8 cellular contexts compared by ENCODE assay signal in genomic region chr11:6667733-6668374, GRCh38. TPM values are rescaled to one million over a fixed set of nuclear protein-coding genes. Genes with fewer than 3 reads are reported as not detected.
DNase-seq lines count a peak whose midpoint lies in the region; ATAC-seq and TF ChIP-seq lines count a peak whose summit lies in the region.

No MANE protein-coding gene starts in this region.

- no peaks in the 10 kb centered on the region for H3K36me3 ChIP-seq in CD8-positive, alpha-beta T cell (ENCODE audit: insufficient read depth, low read length)
- no peaks in the 10 kb centered on the region for H3K36me3 ChIP-seq in adipocyte (ENCODE audit: control insufficient read depth, insufficient read depth, low read length, severe bottlenecking)
- H3K36me3 ChIP-seq in kidney epithelial cell (ENCODE audit: control insufficient read depth, insufficient read depth, low read length), result no peaks in the 10 kb centered on the region
- no peaks in the 10 kb centered on the region for H3K36me3 ChIP-seq in vagina

- intact Hi-C loops in CD8-positive, alpha-beta T cell (cut with DNase I, micrococcal nuclease), result loop anchor here in 1 of 2 experiments (1.0 to 2.0 kb wide), 3 partner anchors 15 to 64 kb away; partner anchors contain the start of genes MRPL17 and TPP1
- intact Hi-C loops in vagina (cut with DNase I), result no loop called here

- no peaks in the 10 kb centered on the region for H3K27me3 ChIP-seq in CD8-positive, alpha-beta T cell (ENCODE audit: insufficient read depth, low read length)
- H3K27me3 ChIP-seq in adipocyte (replicated peaks; ENCODE audit: control insufficient read depth, insufficient read depth, low read length) (no peaks in the 10 kb centered on the region), kidney epithelial cell (ENCODE audit: control insufficient read depth, insufficient read depth, low read length) (no peaks in the 10 kb centered on the region), vagina (no peaks in the 10 kb centered on the region)

- DNase-seq in CD8-positive, alpha-beta T cell, result peak in 4 of 7 experiments; percentile 16 to 67 (median 28)
- peak; percentile 86 for DNase-seq in NB4 (ENCODE audit: low read depth)
- DNase-seq in adipocyte (ENCODE audit: low read depth), result peak; percentile 65
- DNase-seq in kidney epithelial cell (ENCODE audit: low read depth), result no peak
- DNase-seq in vagina (ENCODE audit: extremely low spot score in 2 of 2), result no peak
- no peak for DNase-seq in globus pallidus (ENCODE audit: low spot score)
- no peak for DNase-seq in OCI-M2 (lab: John Stamatoyannopoulos, UW; ENCODE audit: unreplicated experiment)

- ATAC-seq in CD8-positive, alpha-beta T cell, result peak; percentile 76
- peak; percentile 69 for ATAC-seq in GM19328 (IDR thresholded peaks at IDR 0.05; ENCODE audit: unreplicated experiment)

- no peak for TF ChIP-seq POLR2A in NB4 (IDR thresholded peaks at IDR 0.05; ENCODE audit: extremely low read depth, insufficient read length)
- TF ChIP-seq POLR2A in vagina (IDR thresholded peaks at IDR 0.05), result no peak

- TF ChIP-seq CTCF in CD8-positive, alpha-beta T cell (IDR thresholded peaks at IDR 0.05), result peak; percentile 57
- TF ChIP-seq CTCF in NB4 (IDR thresholded peaks at IDR 0.05; ENCODE audit: low read depth, low read length) (peak; percentile 41), kidney epithelial cell (IDR thresholded peaks at IDR 0.05; ENCODE audit: insufficient read depth, low read length, poor library complexity, severe bottlenecking) (peak; percentile 45), vagina (IDR thresholded peaks at IDR 0.05) (peak in 2 of 3 experiments; percentile 38 to 50)

- H3K9me3 ChIP-seq in CD8-positive, alpha-beta T cell (ENCODE audit: low read length), result no peaks in the 10 kb centered on the region
- no peaks in the 10 kb centered on the region for H3K9me3 ChIP-seq in adipocyte (ENCODE audit: control insufficient read depth, low read length)
- no peaks in the 10 kb centered on the region for H3K9me3 ChIP-seq in vagina

- no peaks in the 10 kb centered on the region for H3K9me3 Mint-ChIP-seq in CD8-positive, alpha-beta T cell

- peaks cover 59% of the 10 kb centered on the region for H3K4me1 ChIP-seq in CD8-positive, alpha-beta T cell (ENCODE audit: insufficient read depth, low read length)
- no peaks in the 10 kb centered on the region for H3K4me1 ChIP-seq in adipocyte (ENCODE audit: control insufficient read depth, insufficient read depth, low read length)
- no peaks in the 10 kb centered on the region for H3K4me1 ChIP-seq in vagina

- no peak overlapping the region for H3K9ac ChIP-seq in adipocyte (ENCODE audit: low read length)

- H3K27ac Mint-ChIP-seq in CD8-positive, alpha-beta T cell, result peak overlapping the region; percentile 81

- no peak overlapping the region for H3K4me3 ChIP-seq in CD8-positive, alpha-beta T cell (ENCODE audit: low read depth, low read length)
- H3K4me3 ChIP-seq in NB4 (ENCODE audit: low read depth, low read length) (no peak overlapping the region), adipocyte (ENCODE audit: low read length) (no peak overlapping the region), kidney epithelial cell (ENCODE audit: low read depth, low read length) (no peak overlapping the region), vagina (no peak overlapping the region)

- POLR2A ChIA-PET in CD8-positive, alpha-beta T cell (lab: Charles Lee), result interaction anchor here (0.6 to 1.9 kb wide), 14 partner anchors 10 to 278 kb away, joined by 3 to 17 read pairs (median 4); partner anchors contain the start of genes MRPL17, TAF10 and TPP1

- no peaks in the 10 kb centered on the region for H3K27me3 Mint-ChIP-seq in CD8-positive, alpha-beta T cell (ENCODE audit: low read depth)

- H3K36me3 Mint-ChIP-seq in CD8-positive, alpha-beta T cell, result no peaks in the 10 kb centered on the region

- no peak overlapping the region for H3K27ac ChIP-seq in CD8-positive, alpha-beta T cell (ENCODE audit: low read depth, low read length)
- H3K27ac ChIP-seq in vagina, result no peak overlapping the region

- H3K4me1 Mint-ChIP-seq in CD8-positive, alpha-beta T cell (ENCODE audit: low read depth), result peaks cover 66% of the 10 kb centered on the region

- CTCF ChIA-PET in CD8-positive, alpha-beta T cell (lab: Charles Lee), result interaction anchor here (0.6 to 3.0 kb wide), 22 partner anchors 9 to 289 kb away, joined by 3 to 17 read pairs (median 6); partner anchors contain the start of genes DCHS1, MRPL17, TAF10 and TPP1

- H3K4me3 Mint-ChIP-seq in CD8-positive, alpha-beta T cell, result peak overlapping the region; percentile 13

RNA-seq across cellular contexts. Expression of gene DCHS1, which starts 12.2 kb away (rescaled TPM):
- 10 to 100 TPM; 11.1 TPM for total RNA-seq in CD8-positive, alpha-beta T cell
- total RNA-seq in kidney epithelial cell, result 15.5 and 20.7 TPM in 2 replicates
- total RNA-seq in vagina, result 28.7 TPM

RNA-seq across cellular contexts. Expression of gene MRPL17, which starts 15.3 kb away (rescaled TPM):
- total RNA-seq in CD8-positive, alpha-beta T cell, result 10 to 100 TPM; 11.2 to 12.0 TPM
- 27.0 and 43.6 TPM in 2 replicates for total RNA-seq in kidney epithelial cell
- 55.2 TPM for total RNA-seq in vagina

RNA-seq across cellular contexts. Expression of gene TPP1, which starts 48.6 kb away (rescaled TPM):
- total RNA-seq in CD8-positive, alpha-beta T cell, result 10 to 100 TPM; 31.1 to 34.8 TPM
- total RNA-seq in kidney epithelial cell (72.4 and 77.7 TPM in 2 replicates), vagina (77.3 TPM)

RNA-seq across cellular contexts. Expression of gene TAF10, which starts 55.8 kb away (rescaled TPM):
- total RNA-seq in CD8-positive, alpha-beta T cell, result 100 to 1,000 TPM; 158 to 161 TPM
- total RNA-seq in kidney epithelial cell, result 57.2 and 66.1 TPM in 2 replicates
- 48.1 TPM for total RNA-seq in vagina

Comparison
In these comparisons a context has a peak if more than half of its experiments do, and no peak if none do; other contexts are left out.
1. DNase-seq: peak in CD8-positive, alpha-beta T cell (4 of 7), NB4 (single experiment) and adipocyte (single experiment); none in kidney epithelial cell (single experiment), vagina (0 of 2), globus pallidus (single experiment) and OCI-M2 (single experiment).
2. Peak in every context shown above with its lines, with median percentiles within 50 percentile points of each other: CTCF ChIP-seq.